23 cellular contexts compared by ENCODE assay signal in genomic region chr4:76091052-76091451, GRCh38. TPM values are rescaled to one million over a fixed set of nuclear protein-coding genes. Genes with fewer than 3 reads are reported as not detected.
DNase-seq lines count a peak whose midpoint lies in the region; ATAC-seq and TF ChIP-seq lines count a peak whose summit lies in the region.
"Had no signal": no experiment of that assay in that cellular context is flagged by ENCODE, and none has a peak within 500 bp of the region (broad histone marks: within the 10 kb centered on the region; RNA-seq: fewer than 3 reads in every experiment).

No MANE protein-coding gene starts in this region.

- peaks cover 2 to 6% (median 2%) of the 10 kb centered on the region in 3 donors for H3K27me3 Mint-ChIP-seq in CD14-positive monocyte (ENCODE audit: low read depth in 3 of 3)
- peaks cover 7% of the 10 kb centered on the region for H3K27me3 Mint-ChIP-seq in activated CD4-positive, alpha-beta T cell treated with anti-CD3 and anti-CD28 coated beads, Interleukin-2, amount 10 ng/mL, durations not matched to agents 24 days and 14 days
- H3K27me3 Mint-ChIP-seq: CD8-positive, alpha-beta memory T cell had no signal

- H3K36me3 ChIP-seq in OCI-LY3 (replicated peaks; ENCODE audit: low read depth, low read length) (no peaks in the 10 kb centered on the region), gastrocnemius medialis (peaks cover 0 to 5% of the 10 kb centered on the region in 2 donors)
- H3K36me3 ChIP-seq: BLaER1 treated with 17β-estradiol and CSF1 and Interleukin-3, amounts not matched to agents 10 nM and 100 nM; SJSA1 had no signal

- ATAC-seq in gastrocnemius medialis, result no peak
- no peak for ATAC-seq in GM21619 (IDR thresholded peaks at IDR 0.05; ENCODE audit: unreplicated experiment)
- ATAC-seq: A549, PC-3 had no signal

- H3K36me3 Mint-ChIP-seq in CD14-positive monocyte, result peaks cover 0 to 2% of the 10 kb centered on the region in 2 donors
- no peaks in the 10 kb centered on the region for H3K36me3 Mint-ChIP-seq in activated CD4-positive, alpha-beta T cell treated with anti-CD3 and anti-CD28 coated beads, Interleukin-2, amount 10 ng/mL, durations not matched to agents 24 days and 14 days (ENCODE audit: low read depth)
- H3K36me3 Mint-ChIP-seq: CD8-positive, alpha-beta memory T cell had no signal

- peak overlapping the region; percentile 87 to 96 (median 94) for H3K27ac Mint-ChIP-seq in CD14-positive monocyte
- no peak overlapping the region for H3K27ac Mint-ChIP-seq in activated CD4-positive, alpha-beta T cell treated with anti-CD3 and anti-CD28 coated beads, Interleukin-2, amount 10 ng/mL, durations not matched to agents 24 days and 14 days
- H3K27ac Mint-ChIP-seq: CD8-positive, alpha-beta memory T cell had no signal

- no peak overlapping the region for H3K4me2 ChIP-seq in OCI-LY3 (ENCODE audit: low read length)
- H3K4me2 ChIP-seq: A549, KMS-11 had no signal

- H3K9me3 ChIP-seq in OCI-LY3 (ENCODE audit: insufficient read depth, low read length) (no peaks in the 10 kb centered on the region), gastrocnemius medialis (no peaks in the 10 kb centered on the region)
- H3K9me3 ChIP-seq: A549; BLaER1 treated with 17β-estradiol and CSF1 and Interleukin-3, amounts not matched to agents 10 nM and 100 nM; SJSA1 had no signal

- H3K9ac ChIP-seq in OCI-LY3 (ENCODE audit: low read length), result no peak overlapping the region
- H3K9ac ChIP-seq: KMS-11 had no signal

- H3K27ac ChIP-seq in OCI-LY3 (ENCODE audit: low read length) (no peak overlapping the region), gastrocnemius medialis (peak overlapping the region; percentile 80 to 93 (median 84))
- H3K27ac ChIP-seq: A549, KMS-11, SJSA1 had no signal

- H4K20me1 ChIP-seq in OCI-LY3 (ENCODE audit: insufficient read depth, low read length), result no peaks in the 10 kb centered on the region
- H4K20me1 ChIP-seq: BLaER1 treated with 17β-estradiol and CSF1 and Interleukin-3, amounts not matched to agents 10 nM and 100 nM had no signal

- no peaks in the 10 kb centered on the region for H3K79me2 ChIP-seq in OCI-LY3 (ENCODE audit: low read length)

- intact Hi-C loops in CD14-positive monocyte (cut with micrococcal nuclease) (no loop called here), gastrocnemius medialis (cut with DNase I; ENCODE audit: low total_unique reads) (no loop called here)
- intact Hi-C loops in activated CD4-positive, alpha-beta T cell treated with anti-CD3 and anti-CD28 coated beads, Interleukin-2, amount 10 ng/mL, durations not matched to agents 24 days and 14 days (cut with micrococcal nuclease), result no loop called here

- no peak overlapping the region for H3K4me3 Mint-ChIP-seq in CD14-positive monocyte
- H3K4me3 Mint-ChIP-seq in activated CD4-positive, alpha-beta T cell treated with anti-CD3 and anti-CD28 coated beads, Interleukin-2, amount 10 ng/mL, durations not matched to agents 24 days and 14 days, result no peak overlapping the region
- H3K4me3 Mint-ChIP-seq: CD8-positive, alpha-beta memory T cell had no signal

- no peaks in the 10 kb centered on the region for H3K27me3 ChIP-seq in OCI-LY3 (ENCODE audit: low read depth, low read length)
- H3K27me3 ChIP-seq in gastrocnemius medialis, result no peaks in the 10 kb centered on the region
- H3K27me3 ChIP-seq: BLaER1 treated with 17β-estradiol and CSF1 and Interleukin-3, amounts not matched to agents 10 nM and 100 nM had no signal

- DNase-seq in CD14-positive monocyte (ENCODE audit: low spot score), result no peak
- peak; percentile 95 for DNase-seq in epithelial cell of esophagus (ENCODE audit: low read depth)
- DNase-seq in gastrocnemius medialis, result no peak
- no peak for DNase-seq in activated CD4-positive, alpha-beta T cell treated with anti-CD3 and anti-CD28 coated beads, Interleukin-2, amount 10 ng/mL, durations not matched to agents 24 days and 14 days
- no peak for DNase-seq in NCI-H2227 (lab: John Stamatoyannopoulos, UW; ENCODE audit: unreplicated experiment)
- DNase-seq: CD8-positive, alpha-beta memory T cell; DMS53; EL; NCI-H1417; NCI-H187; NCI-H2107; NCI-H2227 treated with DMSO at 0.1 percent for 48 hours; NCI-H524; NCI-H82; PC-3 had no signal

- in situ Hi-C loops in gastrocnemius medialis (cut with MboI; ENCODE audit: low sequenced_read_pairs in 4 of 4), result no loop called here

- H3K4me3 ChIP-seq in OCI-LY3 (ENCODE audit: low read length) (no peak overlapping the region), epithelial cell of esophagus (ENCODE audit: low read length) (no peak overlapping the region), gastrocnemius medialis (no peak overlapping the region)
- H3K4me3 ChIP-seq: A549; BLaER1 treated with 17β-estradiol and CSF1 and Interleukin-3, amounts not matched to agents 10 nM and 100 nM; SJSA1 had no signal

- no peak for TF ChIP-seq POLR2A in gastrocnemius medialis (IDR thresholded peaks at IDR 0.05)

- H3K9me3 Mint-ChIP-seq in CD14-positive monocyte, result peaks cover 0 to 4% (median 0%) of the 10 kb centered on the region in 7 donors
- H3K9me3 Mint-ChIP-seq in activated CD4-positive, alpha-beta T cell treated with anti-CD3 and anti-CD28 coated beads, Interleukin-2, amount 10 ng/mL, durations not matched to agents 24 days and 14 days, result no peaks in the 10 kb centered on the region
- H3K9me3 Mint-ChIP-seq: CD8-positive, alpha-beta memory T cell had no signal

- no peak for TF ChIP-seq CTCF in CD14-positive monocyte (IDR thresholded peaks at IDR 0.05)
- TF ChIP-seq CTCF in OCI-LY3 (IDR thresholded peaks at IDR 0.05; ENCODE audit: low read depth, low read length), result no peak
- TF ChIP-seq CTCF in epithelial cell of esophagus (IDR thresholded peaks at IDR 0.05; ENCODE audit: insufficient read depth, low read depth, low read length, missing control alignments), result no peak
- TF ChIP-seq CTCF in gastrocnemius medialis (IDR thresholded peaks at IDR 0.05 in 4 of 5, conservative IDR thresholded peaks at IDR 0.05 in 1 of 5), result no peak

- H2AFZ ChIP-seq in OCI-LY3 (ENCODE audit: low read depth, low read length), result 0 out of 2 replicates have a peak overlapping the region, but pooled peaks have one; percentile 83

- H3K4me1 Mint-ChIP-seq in CD14-positive monocyte, result peaks cover 20% of the 10 kb centered on the region
- peaks cover 2% of the 10 kb centered on the region for H3K4me1 Mint-ChIP-seq in activated CD4-positive, alpha-beta T cell treated with anti-CD3 and anti-CD28 coated beads, Interleukin-2, amount 10 ng/mL, durations not matched to agents 24 days and 14 days
- H3K4me1 Mint-ChIP-seq: CD8-positive, alpha-beta memory T cell had no signal

- H3K4me1 ChIP-seq in OCI-LY3 (ENCODE audit: low read length) (peaks cover 23% of the 10 kb centered on the region), gastrocnemius medialis (peaks cover 51 to 64% of the 10 kb centered on the region in 2 donors)
- H3K4me1 ChIP-seq: A549 had no signal

RNA-seq across cellular contexts. Expression of gene ART3, which starts 16.5 kb away (rescaled TPM):
- polyA plus RNA-seq in CD14-positive monocyte, result not detected
- 10 to 100 TPM; 55.2 to 91.0 (median 83.4) TPM for total RNA-seq in gastrocnemius medialis
- not detected in 2 replicates for total RNA-seq in activated CD4-positive, alpha-beta T cell treated with anti-CD3 and anti-CD28 coated beads, Interleukin-2, amount 10 ng/mL, durations not matched to agents 24 days and 14 days
- total RNA-seq: CD8-positive, alpha-beta memory T cell; HT1080; PC-3 had no signal
- polyA plus RNA-seq: A549; CD8-positive, alpha-beta memory T cell had no signal

RNA-seq across cellular contexts. Expression of gene CXCL11, which starts 55.2 kb away (rescaled TPM):
- under 1 TPM; 0.25 to 0.36 TPM for polyA plus RNA-seq in CD14-positive monocyte
- not detected for total RNA-seq in gastrocnemius medialis
- total RNA-seq in activated CD4-positive, alpha-beta T cell treated with anti-CD3 and anti-CD28 coated beads, Interleukin-2, amount 10 ng/mL, durations not matched to agents 24 days and 14 days, result 0.54 TPM in 1 of 2 replicates, not detected in the other
- total RNA-seq: H4, HT1080, PC-3, SJSA1 had no signal
- polyA plus RNA-seq: A549; CD8-positive, alpha-beta memory T cell had no signal

RNA-seq across cellular contexts. Expression of gene NUP54, which starts 57.1 kb away (rescaled TPM):
- polyA plus RNA-seq in CD14-positive monocyte, result 10 to 100 TPM; 16.2 to 25.0 TPM
- total RNA-seq in gastrocnemius medialis, result 10 to 100 TPM; 15.7 to 22.8 (median 20.0) TPM
- total RNA-seq in activated CD4-positive, alpha-beta T cell treated with anti-CD3 and anti-CD28 coated beads, Interleukin-2, amount 10 ng/mL, durations not matched to agents 24 days and 14 days, result 72.6 and 75.1 TPM in 2 replicates

Comparison
In these comparisons a context has a peak if more than half of its experiments do, and no peak if none do; other contexts are left out.
1. RNA of gene ART3, which starts 16.5 kb away (total RNA-seq): 55.2 to 91.0 TPM in gastrocnemius medialis; not detected in activated CD4-positive, alpha-beta T cell treated with anti-CD3 and anti-CD28 coated beads, Interleukin-2, amount 10 ng/mL, durations not matched to agents 24 days and 14 days; every median in the first group is over 10 times any median in the second.